ENCODE assay signal across 1 cellular context in the genomic region with DNA sequence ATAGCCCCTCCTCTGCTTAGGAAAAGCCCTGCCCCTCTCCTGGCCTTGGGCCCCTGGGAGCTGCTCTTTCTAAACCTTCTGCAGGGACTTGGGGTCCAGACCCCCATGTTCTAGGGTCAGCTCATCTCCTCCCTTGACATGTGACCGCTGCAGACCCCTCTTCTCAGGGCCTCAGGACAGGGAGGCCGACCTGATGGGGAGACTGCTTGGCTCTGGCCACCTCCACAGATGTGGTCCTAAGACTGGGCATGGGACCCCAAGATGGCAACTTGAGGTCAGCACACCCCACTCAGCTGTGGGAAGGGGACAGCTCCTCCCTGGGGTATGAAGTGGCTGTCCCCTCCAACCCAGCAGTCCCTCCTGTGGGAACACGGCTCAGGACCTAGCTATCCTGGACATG.
TF ChIP-seq lines count a peak whose summit lies in the region.

No MANE protein-coding gene starts in this region.

TF ChIP-seq in IMR-90, 13 proteins besides CTCF, POLR2A, EP300 and RAD21:
- TF ChIP-seq CHD1 (IDR thresholded peaks at IDR 0.05; ENCODE audit: low read depth, low read length) (no peak), RFX5 (IDR thresholded peaks at IDR 0.05; ENCODE audit: low read depth, low read length) (no peak), MAZ (IDR thresholded peaks at IDR 0.05; ENCODE audit: borderline replicate concordance, low read depth, low read length) (no peak), NFE2L2 (IDR thresholded peaks at IDR 0.05; ENCODE audit: low read depth, low read length) (no peak), MXI1 (IDR thresholded peaks at IDR 0.05; ENCODE audit: borderline replicate concordance, low read depth, low read length) (no peak), MAFK (IDR thresholded peaks at IDR 0.05; ENCODE audit: low read depth, low read length) (no peak), BHLHE40 (IDR thresholded peaks at IDR 0.05; ENCODE audit: low read depth, low read length) (no peak), ELK1 (IDR thresholded peaks at IDR 0.05; ENCODE audit: borderline replicate concordance, low read depth, low read length) (no peak), CEBPB (IDR thresholded peaks at IDR 0.05; ENCODE audit: low read depth, low read length) (no peak)
